ENCODE assay signal across 8 cellular contexts in the genomic region with DNA sequence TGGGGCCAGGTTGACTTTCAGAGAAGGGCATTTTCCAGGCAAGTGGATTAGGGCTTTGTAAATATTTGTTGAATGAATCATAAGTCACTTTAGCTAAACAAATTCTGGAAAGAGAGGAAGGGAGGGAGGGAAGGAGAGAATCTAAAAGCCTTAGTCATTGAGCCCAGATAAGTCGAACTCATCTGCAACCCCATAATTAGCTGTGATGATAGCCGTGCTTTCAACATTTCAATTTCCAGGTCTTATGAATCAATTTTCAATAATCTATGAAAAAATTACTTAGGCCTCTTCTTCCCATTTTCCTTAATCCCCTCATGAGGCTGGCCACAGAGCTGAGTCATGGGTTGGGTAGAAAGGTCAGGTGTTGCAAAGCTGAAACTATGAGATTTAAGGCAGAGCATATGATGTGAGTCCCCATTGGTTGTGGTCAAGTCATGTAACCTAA.
A peak's percentile ranks its signal among the peaks of the same experiment; 100 is the strongest.
DNase-seq lines count a peak whose midpoint lies in the region; ATAC-seq, FAIRE-seq and TF ChIP-seq lines count a peak whose summit lies in the region.

No MANE protein-coding gene starts in this region.

- H3K27me3 ChIP-seq in K562 (ENCODE audit: control insufficient read depth in 2 of 2, insufficient read depth in 2 of 2, low read length in 2 of 2) (no peaks in the 10 kb centered on the region), mesendoderm (ENCODE audit: insufficient read depth, low read length, poor library complexity) (no peaks in the 10 kb centered on the region)

- no peaks in the 10 kb centered on the region for H3K9me3 ChIP-seq in K562 (replicated peaks; ENCODE audit: control insufficient read depth, insufficient read depth, low read depth, low read length)

- H3K27ac ChIP-seq in K562 (ENCODE audit: extremely low read depth, low read depth, low read length) (no peak overlapping the region), mesendoderm (ENCODE audit: low read depth, low read length) (no peak overlapping the region)

- no peak overlapping the region for H2AFZ ChIP-seq in K562 (ENCODE audit: low read depth, low read length)

- in situ Hi-C loops in K562 (cut with MboI): no loop called here

- H3K4me2 ChIP-seq in K562 (ENCODE audit: insufficient read depth, low read length) (no peak overlapping the region), mesendoderm (ENCODE audit: low read length) (no peak overlapping the region)

- no peak overlapping the region for H3K23ac ChIP-seq in mesendoderm (ENCODE audit: low read length)

- no peak overlapping the region for H3K18ac ChIP-seq in mesendoderm (ENCODE audit: low read length)

- TF ChIP-seq RAD21 in K562 (CRISPR knock-in tag; conservative IDR thresholded peaks at IDR 0.05 in 1 of 2, IDR thresholded peaks at IDR 0.05 in 1 of 2): no peak

- H2BK5ac ChIP-seq in mesendoderm (ENCODE audit: low read length): no peak overlapping the region

- POLR2A ChIA-PET in K562 (lab: Yijun Ruan, JAX): interaction anchor here (1.1 kb wide), 1 partner anchor 23 kb away, joined by 3 read pairs; no protein-coding TSS in a partner anchor

- no peak overlapping the region for H2BK15ac ChIP-seq in mesendoderm (replicated peaks; ENCODE audit: low read depth)

- CTCF ChIA-PET in K562 (lab: Yijun Ruan, JAX; ENCODE audit: low intra/inter-chr PET ratio): no interaction called here

- no peak overlapping the region for H2AK5ac ChIP-seq in mesendoderm (ENCODE audit: low read length)

- intact Hi-C loops in K562 (cut with micrococcal nuclease): no loop called here

- 3% methylated on average over 2 of the region's 2 CpGs for WGBS in K562 (ENCODE audit: insufficient coverage, low coverage, missing lambda C conversion rate)
- no CpG with 5 or more reads among the region's 2 CpGs for WGBS in mesendoderm (ENCODE audit: extremely low coverage, insufficient coverage, low lambda C conversion rate)

- no peaks in the 10 kb centered on the region for H3K79me2 ChIP-seq in K562 (ENCODE audit: control insufficient read depth, insufficient read depth, low read length)
- H3K79me2 ChIP-seq in mesendoderm (ENCODE audit: control insufficient read depth, insufficient read depth, low read length): no peaks in the 10 kb centered on the region

- peaks cover 0 to 3% of the 10 kb centered on the region in 2 experiments; a peak in 1 of 5 replicates for H3K4me1 ChIP-seq in K562 (replicated peaks in 1 of 2; ENCODE audit: control insufficient read depth in 2 of 2, insufficient read depth in 2 of 2, low read length in 2 of 2)
- H3K4me1 ChIP-seq in mesendoderm (ENCODE audit: control insufficient read depth, low read depth, low read length): no peaks in the 10 kb centered on the region

- no peak overlapping the region for H3K4me3 ChIP-seq in NB4 (ENCODE audit: low read depth, low read length)
- no peak overlapping the region for H3K4me3 ChIP-seq in K562
- H3K4me3 ChIP-seq in mesendoderm (ENCODE audit: low read length): no peak overlapping the region

- FAIRE-seq in K562 (lab: Jason Lieb, UNC): no peak

- no peak overlapping the region for H3K56ac ChIP-seq in mesendoderm (ENCODE audit: low read length)

- H4K8ac ChIP-seq in mesendoderm (ENCODE audit: low read depth, low read length): no peak overlapping the region

- TF ChIP-seq EP300 in K562 (IDR thresholded peaks at IDR 0.05; ENCODE audit: low read length): no peak

- ATAC-seq in K562 (peak; percentile 58; the same call in 2 of the 3 replicates), HG03280 (IDR thresholded peaks at IDR 0.05; ENCODE audit: unreplicated experiment) (no peak)

- no peaks in the 10 kb centered on the region for H3K9me1 ChIP-seq in K562 (ENCODE audit: control insufficient read depth, insufficient read depth, low read length)

- H4K5ac ChIP-seq in mesendoderm (ENCODE audit: low read length): no peak overlapping the region

- H3K4ac ChIP-seq in mesendoderm (ENCODE audit: low read depth, low read length): no peak overlapping the region

- TF ChIP-seq POLR2A in NB4 (IDR thresholded peaks at IDR 0.05; ENCODE audit: extremely low read depth, insufficient read length) (no peak), K562 (conservative IDR thresholded peaks at IDR 0.05) (no peak)

- H3K79me1 ChIP-seq in mesendoderm (ENCODE audit: low read length): no peaks in the 10 kb centered on the region

- H2BK120ac ChIP-seq in mesendoderm (ENCODE audit: low read depth, low read length): no peak overlapping the region

- no peak overlapping the region for H3K9ac ChIP-seq in K562 (ENCODE audit: insufficient read depth in 1 of 2, low read depth in 2 of 2, low read length in 2 of 2)
- no peak overlapping the region for H3K9ac ChIP-seq in mesendoderm (ENCODE audit: low read length)

- no peaks in the 10 kb centered on the region for H4K20me1 ChIP-seq in K562 (replicated peaks; ENCODE audit: control insufficient read depth, insufficient read depth, low read length)

- peak; percentile 24 for DNase-seq in DMS153 (lab: John Stamatoyannopoulos, UW)
- DNase-seq in NB4 (ENCODE audit: low read depth): peak; percentile 1
- DNase-seq in K562 (ENCODE audit: extremely low read depth in 1 of 4, low spot score in 3 of 4): peak in 3 of 4 experiments; percentile 14 to 16 (median 14)
- DNase-seq in mesendoderm: peak; percentile 64
- DNase-seq in DMS79 (lab: John Stamatoyannopoulos, UW): no peak
- DNase-seq in HPDE6-E6E7 (ENCODE audit: extremely low spot score): no peak
- DNase-seq in NCI-H1694 treated with DMSO at 0.1 percent for 48 hours (lab: John Stamatoyannopoulos, UW): no peak

- TF ChIP-seq CTCF in NB4 (IDR thresholded peaks at IDR 0.05; ENCODE audit: low read depth, low read length): no peak
- TF ChIP-seq CTCF in K562 (IDR thresholded peaks at IDR 0.05 in 2 of 3, conservative IDR thresholded peaks at IDR 0.05 in 1 of 3; ENCODE audit: insufficient read depth in 2 of 3, low read depth in 1 of 3, low read length in 3 of 3): no peak

- BruUV-seq in K562 (replicated peaks; lab: Mats Ljungman, UMichigan): no TSS peak

- H3K36me3 ChIP-seq in K562 (ENCODE audit: control insufficient read depth, insufficient read depth, low read length) (no peaks in the 10 kb centered on the region), mesendoderm (ENCODE audit: control insufficient read depth, insufficient read depth, low read length) (no peaks in the 10 kb centered on the region)

TF ChIP-seq in K562, 482 proteins besides CTCF, POLR2A, EP300 and RAD21 (continues in another document):
- no peak for TF ChIP-seq CCAR2 (IDR thresholded peaks at IDR 0.05; ENCODE audit: low read depth, low read length)
- TF ChIP-seq BACH1 (tag; IDR thresholded peaks at IDR 0.05): peak; percentile 76
- TF ChIP-seq PHF21A (IDR thresholded peaks at IDR 0.05; ENCODE audit: borderline replicate concordance, low read depth): no peak
- no peak for TF ChIP-seq ZNF696 (CRISPR knock-in tag; conservative IDR thresholded peaks at IDR 0.05)
- TF ChIP-seq, protein P1, sequence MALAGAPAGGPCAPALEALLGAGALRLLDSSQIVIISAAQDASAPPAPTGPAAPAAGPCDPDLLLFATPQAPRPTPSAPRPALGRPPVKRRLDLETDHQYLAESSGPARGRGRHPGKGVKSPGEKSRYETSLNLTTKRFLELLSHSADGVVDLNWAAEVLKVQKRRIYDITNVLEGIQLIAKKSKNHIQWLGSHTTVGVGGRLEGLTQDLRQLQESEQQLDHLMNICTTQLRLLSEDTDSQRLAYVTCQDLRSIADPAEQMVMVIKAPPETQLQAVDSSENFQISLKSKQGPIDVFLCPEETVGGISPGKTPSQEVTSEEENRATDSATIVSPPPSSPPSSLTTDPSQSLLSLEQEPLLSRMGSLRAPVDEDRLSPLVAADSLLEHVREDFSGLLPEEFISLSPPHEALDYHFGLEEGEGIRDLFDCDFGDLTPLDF (CRISPR knock-in tag; IDR thresholded peaks at IDR 0.05): no peak
- no peak for TF ChIP-seq MCM5 (IDR thresholded peaks at IDR 0.05; ENCODE audit: low read depth)
- TF ChIP-seq NFE2L1 (tag; IDR thresholded peaks at IDR 0.05; ENCODE audit: borderline replicate concordance, low read depth): no peak
- no peak for TF ChIP-seq ZC3H11A (IDR thresholded peaks at IDR 0.05; ENCODE audit: low read depth, low read length)
- TF ChIP-seq, protein P2, sequence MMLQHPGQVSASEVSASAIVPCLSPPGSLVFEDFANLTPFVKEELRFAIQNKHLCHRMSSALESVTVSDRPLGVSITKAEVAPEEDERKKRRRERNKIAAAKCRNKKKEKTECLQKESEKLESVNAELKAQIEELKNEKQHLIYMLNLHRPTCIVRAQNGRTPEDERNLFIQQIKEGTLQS (IDR thresholded peaks at IDR 0.05): peak; percentile 54
- TF ChIP-seq, protein P2 (CRISPR knock-in tag; conservative IDR thresholded peaks at IDR 0.05): no peak
- TF ChIP-seq SREBF2 (CRISPR knock-in tag; IDR thresholded peaks at IDR 0.05): no peak
- TF ChIP-seq STAT5A (IDR thresholded peaks at IDR 0.05; ENCODE audit: borderline replicate concordance, low read length): no peak
- TF ChIP-seq MAFF (IDR thresholded peaks at IDR 0.05; ENCODE audit: low read length): 0 out of 2 replicates have a peak, but pooled peaks have one; percentile 33
- TF ChIP-seq, protein P3, sequence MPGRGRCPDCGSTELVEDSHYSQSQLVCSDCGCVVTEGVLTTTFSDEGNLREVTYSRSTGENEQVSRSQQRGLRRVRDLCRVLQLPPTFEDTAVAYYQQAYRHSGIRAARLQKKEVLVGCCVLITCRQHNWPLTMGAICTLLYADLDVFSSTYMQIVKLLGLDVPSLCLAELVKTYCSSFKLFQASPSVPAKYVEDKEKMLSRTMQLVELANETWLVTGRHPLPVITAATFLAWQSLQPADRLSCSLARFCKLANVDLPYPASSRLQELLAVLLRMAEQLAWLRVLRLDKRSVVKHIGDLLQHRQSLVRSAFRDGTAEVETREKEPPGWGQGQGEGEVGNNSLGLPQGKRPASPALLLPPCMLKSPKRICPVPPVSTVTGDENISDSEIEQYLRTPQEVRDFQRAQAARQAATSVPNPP (IDR thresholded peaks at IDR 0.05; ENCODE audit: borderline replicate concordance, insufficient read depth, insufficient read length): no peak
- TF ChIP-seq, protein P4, sequence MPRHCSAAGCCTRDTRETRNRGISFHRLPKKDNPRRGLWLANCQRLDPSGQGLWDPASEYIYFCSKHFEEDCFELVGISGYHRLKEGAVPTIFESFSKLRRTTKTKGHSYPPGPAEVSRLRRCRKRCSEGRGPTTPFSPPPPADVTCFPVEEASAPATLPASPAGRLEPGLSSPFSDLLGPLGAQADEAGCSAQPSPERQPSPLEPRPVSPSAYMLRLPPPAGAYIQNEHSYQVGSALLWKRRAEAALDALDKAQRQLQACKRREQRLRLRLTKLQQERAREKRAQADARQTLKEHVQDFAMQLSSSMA (CRISPR knock-in tag; IDR thresholded peaks at IDR 0.05): no peak
- peak; percentile 69; the same call in 1 of the 2 replicates for TF ChIP-seq SMARCE1 (IDR thresholded peaks at IDR 0.05)

Comparison
In these comparisons a context has a peak if more than half of its experiments do, and no peak if none do; other contexts are left out.
1. DNase-seq: peak in DMS153 (single experiment), NB4 (single experiment), K562 (3 of 4) and mesendoderm (single experiment); none in DMS79 (single experiment), HPDE6-E6E7 (single experiment) and NCI-H1694 treated with DMSO at 0.1 percent for 48 hours (single experiment).